ENCODE assay signal across 21 cellular contexts in genomic region chr3:192750201-192750600, GRCh38. TPM values are rescaled to one million over a fixed set of nuclear protein-coding genes. Genes with fewer than 3 reads are reported as not detected.
"Had no signal": no experiment of that assay in that cellular context is flagged by ENCODE, and none has a peak within 500 bp of the region (broad histone marks: within the 10 kb centered on the region; RNA-seq: fewer than 3 reads in every experiment).

No MANE protein-coding gene starts in this region.

- H3K4me1 ChIP-seq: Peyer's patch had no signal

- H3K4me3 ChIP-seq: Peyer's patch, SK-N-MC had no signal

- H3K36me3 ChIP-seq: Peyer's patch had no signal

- DNase-seq: activated B cell treated with CpG ODN at 0.5 μM for 24 hours; activated CD4-positive, alpha-beta T cell treated with anti-CD3 and anti-CD28 coated beads for 1 hour; activated CD4-positive, alpha-beta T cell treated with anti-CD3 and anti-CD28 coated beads, Interleukin-2, amount 10 ng/mL, durations not matched to agents 24 days and 14 days; activated CD4-positive, alpha-beta T cell treated with anti-CD3 and anti-CD28 coated beads, Interleukin-2, amount 50 U/mL, for 48 hours; activated CD8-positive, alpha-beta memory T cell treated with anti-CD3 and anti-CD28 coated beads, Interleukin-2, amount 10 ng/mL, durations not matched to agents 7 days and 5 days; activated effector memory CD4-positive, alpha-beta T cell treated with anti-CD3 and anti-CD28 coated beads, Interleukin-2, amount 50 U/mL, for 16 hours; activated naive CD4-positive, alpha-beta T cell treated with anti-CD3 and anti-CD28 coated beads for 36 hours; activated T-cell treated with anti-CD3 and anti-CD28 coated beads, Interleukin-2, amount 50 U/mL, for 4 hours; amygdala; IMR-90; Kasumi-1; KBM-7; NCI-H1105 treated with DMSO at 0.1 percent for 48 hours; NCI-H1436 treated with DMSO at 0.1 percent for 48 hours; NCI-H187 treated with DMSO at 0.1 percent for 48 hours; NCI-H2081 treated with DMSO at 0.1 percent for 48 hours; NCI-H446; NCI-H524; Peyer's patch; SHP77 treated with DMSO at 0.1 percent for 48 hours had no signal

- H3K27me3 ChIP-seq: Peyer's patch had no signal

- ATAC-seq: activated CD8-positive, alpha-beta memory T cell treated with anti-CD3 and anti-CD28 coated beads, Interleukin-2, amount 10 ng/mL, durations not matched to agents 7 days and 5 days; activated T-cell treated with anti-CD3 and anti-CD28 coated beads, Interleukin-2, amount 50 U/mL, for 4 hours had no signal

- H3K27ac ChIP-seq: Peyer's patch, SK-N-MC had no signal

- H3K9me3 ChIP-seq: Peyer's patch had no signal

RNA-seq across cellular contexts. Expression of gene FGF12, which starts 22.9 kb away (rescaled TPM):
- total RNA-seq: activated B cell treated with CpG ODN at 0.5 μM for 24 hours; activated CD4-positive, alpha-beta T cell treated with anti-CD3 and anti-CD28 coated beads, Interleukin-2, amount 10 ng/mL, durations not matched to agents 24 days and 14 days; activated CD8-positive, alpha-beta memory T cell treated with anti-CD3 and anti-CD28 coated beads, Interleukin-2, amount 10 ng/mL, durations not matched to agents 7 days and 5 days; activated naive CD4-positive, alpha-beta T cell treated with anti-CD3 and anti-CD28 coated beads for 36 hours; IMR-90 had no signal
